In the genomic region with DNA sequence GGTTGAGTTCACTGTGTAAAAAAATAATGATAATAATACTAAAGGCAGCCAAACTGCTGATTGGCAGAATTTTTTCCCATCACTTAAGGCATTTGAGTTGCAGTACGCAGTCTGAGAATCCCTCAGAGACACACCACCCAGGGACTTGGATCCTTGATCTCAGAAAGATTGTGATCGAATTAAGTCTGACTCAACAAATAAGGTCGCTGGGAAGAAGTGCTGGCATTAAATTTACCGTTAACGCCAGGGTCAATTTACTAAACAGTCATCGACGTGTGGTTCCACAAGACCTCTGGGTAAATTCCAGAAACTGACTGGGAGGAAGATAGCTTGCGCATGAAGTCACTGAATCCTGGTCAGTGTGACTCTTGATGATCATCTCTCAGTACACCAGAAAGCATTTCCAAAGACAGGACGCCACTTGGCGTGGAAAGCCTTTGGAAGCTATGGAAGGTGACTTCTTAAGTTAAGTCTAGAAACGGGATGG, we compare ENCODE assay signal across 15 cellular contexts. TPM values are rescaled to one million over a fixed set of nuclear protein-coding genes. Genes with fewer than 3 reads are reported as not detected.
DNase-seq lines count a peak whose midpoint lies in the region; TF ChIP-seq lines count a peak whose summit lies in the region.
"Had no signal": no experiment of that assay in that cellular context is flagged by ENCODE, and none has a peak within 500 bp of the region (broad histone marks: within the 10 kb centered on the region; RNA-seq: fewer than 3 reads in every experiment).

No MANE protein-coding gene starts in this region.

- DNase-seq in breast epithelium (ENCODE audit: low spot score in 2 of 2) (no peak), mammary epithelial cell (no peak), astrocyte of the spinal cord (ENCODE audit: low read depth, low spot score) (peak; percentile 92), hepatocyte (ENCODE audit: low spot score) (no peak), vagina (ENCODE audit: extremely low spot score in 2 of 2) (no peak), NCI-H2029 treated with DMSO at 0.1 percent for 48 hours (lab: John Stamatoyannopoulos, UW) (no peak), NCI-H2171 (lab: John Stamatoyannopoulos, UW) (no peak), LoVo (ENCODE audit: low spot score) (no peak)
- DNase-seq: activated CD4-positive, alpha-beta T cell treated with anti-CD3 and anti-CD28 coated beads for 36 hours; DMS79 treated with DMSO at 0.1 percent for 48 hours; lower lobe of right lung; pancreas; testis had no signal

- intact Hi-C loops in breast epithelium (cut with DNase I; ENCODE audit: low total_unique reads) (no loop called here), mammary epithelial cell (cut with micrococcal nuclease) (no loop called here), vagina (cut with DNase I) (no loop called here)

- dilution Hi-C loops in mammary epithelial cell (cut with HindIII; ENCODE audit: low sequenced_read_pairs) = no loop called here

- H3K4me1 ChIP-seq in breast epithelium = no peaks in the 10 kb centered on the region
- no peaks in the 10 kb centered on the region for H3K4me1 ChIP-seq in mammary epithelial cell (ENCODE audit: insufficient read depth, low read length)
- peaks cover 21% of the 10 kb centered on the region for H3K4me1 ChIP-seq in hepatocyte (ENCODE audit: insufficient read depth)
- peaks cover 5% of the 10 kb centered on the region for H3K4me1 ChIP-seq in vagina
- H3K4me1 ChIP-seq: lower lobe of right lung, pancreas, testis had no signal

- WGBS in mammary epithelial cell (ENCODE audit: low coverage, missing lambda C conversion rate) = 77% methylated on average over 11 of the region's 11 CpGs
- WGBS in hepatocyte (ENCODE audit: low lambda C conversion rate, missing lambda C conversion rate) = 78% methylated on average over 11 of the region's 11 CpGs

- no peaks in the 10 kb centered on the region for H3K9me3 ChIP-seq in breast epithelium
- no peaks in the 10 kb centered on the region for H3K9me3 ChIP-seq in mammary epithelial cell (replicated peaks; ENCODE audit: insufficient read depth, low read length)
- no peaks in the 10 kb centered on the region for H3K9me3 ChIP-seq in hepatocyte (ENCODE audit: low read depth)
- H3K9me3 ChIP-seq in vagina = no peaks in the 10 kb centered on the region
- H3K9me3 ChIP-seq: lower lobe of right lung, pancreas, testis had no signal

- H2AFZ ChIP-seq in mammary epithelial cell (ENCODE audit: low read depth, low read length) = no peak overlapping the region
- H2AFZ ChIP-seq in hepatocyte = no peak overlapping the region

- in situ Hi-C loops in mammary epithelial cell (cut with MboI; ENCODE audit: low sequenced_read_pairs in 2 of 2) = no loop called here
- in situ Hi-C loops in astrocyte of the spinal cord (cut with HindIII; ENCODE audit: low sequenced_read_pairs) = no loop called here

- H4K20me1 ChIP-seq in mammary epithelial cell (ENCODE audit: insufficient read depth, low read length) (no peaks in the 10 kb centered on the region), hepatocyte (ENCODE audit: insufficient read depth, poor library complexity, severe bottlenecking) (no peaks in the 10 kb centered on the region)

- H3K9me2 ChIP-seq in hepatocyte (replicated peaks; ENCODE audit: insufficient read depth) = no peaks in the 10 kb centered on the region

- H3K36me3 ChIP-seq in breast epithelium (no peaks in the 10 kb centered on the region), mammary epithelial cell (ENCODE audit: insufficient read depth, low read length) (no peaks in the 10 kb centered on the region), hepatocyte (replicated peaks; ENCODE audit: insufficient read depth, low read depth) (no peaks in the 10 kb centered on the region), vagina (no peaks in the 10 kb centered on the region)
- H3K36me3 ChIP-seq: lower lobe of right lung, pancreas had no signal

- no TSS peak for BruUV-seq in mammary epithelial cell (replicated peaks; lab: Mats Ljungman, UMichigan)

- no peak for TF ChIP-seq CTCF in breast epithelium (IDR thresholded peaks at IDR 0.05)
- no peak for TF ChIP-seq CTCF in mammary epithelial cell (conservative IDR thresholded peaks at IDR 0.05 in 1 of 2, IDR thresholded peaks at IDR 0.05 in 1 of 2; ENCODE audit: extremely low read depth in 1 of 2, insufficient read depth in 1 of 2, low read depth in 1 of 2, low read length in 2 of 2)
- TF ChIP-seq CTCF in astrocyte of the spinal cord (IDR thresholded peaks at IDR 0.05; ENCODE audit: low read depth, low read length) = no peak
- no peak for TF ChIP-seq CTCF in hepatocyte (IDR thresholded peaks at IDR 0.05; ENCODE audit: poor library complexity)
- no peak for TF ChIP-seq CTCF in vagina (IDR thresholded peaks at IDR 0.05)

- H3K4me2 ChIP-seq in mammary epithelial cell (ENCODE audit: insufficient read depth, low read depth, low read length) (no peak overlapping the region), hepatocyte (no peak overlapping the region)

- H3K27ac ChIP-seq in breast epithelium (peak overlapping the region; percentile 9 to 30), mammary epithelial cell (ENCODE audit: insufficient read depth, low read depth, low read length) (no peak overlapping the region), hepatocyte (peak overlapping the region; percentile 6), vagina (peak overlapping the region; percentile 62)
- H3K27ac ChIP-seq: 22Rv1, lower lobe of right lung, pancreas, testis had no signal

- no peak for TF ChIP-seq POLR2A in breast epithelium (IDR thresholded peaks at IDR 0.05)
- no peak for TF ChIP-seq POLR2A in vagina (IDR thresholded peaks at IDR 0.05)

- H3K79me2 ChIP-seq in mammary epithelial cell (ENCODE audit: insufficient read depth, low read length) (no peaks in the 10 kb centered on the region), hepatocyte (no peaks in the 10 kb centered on the region)

- no peaks in the 10 kb centered on the region for H3K27me3 ChIP-seq in breast epithelium
- no peaks in the 10 kb centered on the region for H3K27me3 ChIP-seq in mammary epithelial cell (ENCODE audit: insufficient read depth, low read length)
- no peaks in the 10 kb centered on the region for H3K27me3 ChIP-seq in hepatocyte
- H3K27me3 ChIP-seq in vagina = no peaks in the 10 kb centered on the region
- H3K27me3 ChIP-seq: pancreas, testis had no signal

- CTCF ChIA-PET in mammary epithelial cell (lab: Charles Lee; ENCODE audit: low non-redundant PET) = no interaction called here

- H3K4me3 ChIP-seq in breast epithelium (peak overlapping the region in 1 of 3 donors; percentile 7), mammary epithelial cell (replicated peaks in 1 of 3; ENCODE audit: insufficient read depth in 1 of 3, low read depth in 2 of 3, low read length in 3 of 3) (no peak overlapping the region), astrocyte of the spinal cord (ENCODE audit: low read depth, low read length) (no peak overlapping the region), hepatocyte (no peak overlapping the region), vagina (no peak overlapping the region)
- H3K4me3 ChIP-seq: lower lobe of right lung, pancreas, testis had no signal

- no peak overlapping the region for H3K9ac ChIP-seq in mammary epithelial cell (ENCODE audit: insufficient read depth, low read length)

RNA-seq across cellular contexts. Expression of a gene that starts 48.3 kb away (rescaled TPM):
- total RNA-seq in breast epithelium = 10 to 100 TPM in 2 of 3 donors, 1 to 10 TPM in 1; 5.4 to 24.9 (median 18.4) TPM
- 1 to 10 TPM in 1 of 2 donors, under 1 TPM in 1; 0.07 to 1.2 TPM for total RNA-seq in mammary epithelial cell
- polyA plus RNA-seq in mammary epithelial cell = 0.02 TPM
- not detected for polyA minus RNA-seq in mammary epithelial cell
- 13.1 and 13.7 TPM in 2 replicates for total RNA-seq in hepatocyte
- 9.8 and 11.4 TPM in 2 replicates for polyA plus RNA-seq in hepatocyte
- 38.3 TPM for total RNA-seq in vagina
- total RNA-seq: activated CD4-positive, alpha-beta T cell treated with anti-CD3 and anti-CD28 coated beads for 36 hours; activated T-helper 17 cell treated with anti-CD3 and anti-CD28 coated beads, Interleukin-2, amount 50 U/mL, for 72 hours had no signal
